ENCODE assay signal across 1 cellular context in genomic region chr6:167288712-167289225, GRCh38.
TF ChIP-seq lines count a peak whose summit lies in the region.

No MANE protein-coding gene starts in this region.

TF ChIP-seq in H1, 55 proteins besides CTCF, POLR2A, EP300 and RAD21:
- peak; percentile 65 for TF ChIP-seq MAX (IDR thresholded peaks at IDR 0.05)
- peak; percentile 21; the same call in 1 of the 2 replicates for TF ChIP-seq E2F6 (IDR thresholded peaks at IDR 0.05)
TF ChIP-seq in H1: peak in this region for 2; not testable (repeated sequence) for 53.
